In the genomic region with DNA sequence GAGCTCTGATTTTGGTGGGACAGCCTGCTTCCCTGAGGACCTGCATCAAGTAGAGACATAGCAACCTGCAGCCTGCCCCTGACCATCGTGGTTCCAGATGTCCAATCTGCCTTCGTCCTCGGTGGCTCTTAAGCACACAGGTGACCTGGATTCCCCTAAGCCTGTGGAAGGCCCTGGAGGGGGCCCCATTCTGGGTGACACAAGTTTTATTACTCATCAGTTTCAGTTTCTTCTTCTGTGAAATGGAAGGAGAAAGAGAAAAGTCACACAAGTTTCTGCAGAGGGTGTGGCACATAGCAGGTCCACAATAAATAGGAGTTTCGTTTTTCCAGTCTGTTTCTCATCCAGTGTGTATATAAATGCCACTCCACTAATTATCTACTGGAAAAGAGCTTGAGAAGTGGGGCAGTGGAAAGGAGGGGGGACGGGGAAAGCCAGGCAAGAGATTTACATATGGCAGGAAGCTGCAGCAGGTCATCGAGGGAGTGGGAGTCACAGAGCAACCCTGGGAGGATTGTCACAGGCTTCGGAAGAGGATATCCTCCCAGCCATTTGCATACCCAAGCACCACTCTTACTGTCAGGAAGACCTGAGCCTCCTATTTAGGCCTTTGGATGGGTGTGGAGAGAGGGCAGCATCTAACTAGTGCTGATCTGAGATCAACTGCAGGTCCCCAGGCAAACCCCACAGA, we compare ENCODE assay signal across 10 cellular contexts. TPM values are rescaled to one million over a fixed set of nuclear protein-coding genes. Genes with fewer than 3 reads are reported as not detected.
DNase-seq lines count a peak whose midpoint lies in the region; ATAC-seq, FAIRE-seq and TF ChIP-seq lines count a peak whose summit lies in the region.
"Had no signal": no experiment of that assay in that cellular context is flagged by ENCODE, and none has a peak within 500 bp of the region (broad histone marks: within the 10 kb centered on the region; RNA-seq: fewer than 3 reads in every experiment).

No MANE protein-coding gene starts in this region.

- peaks cover 18% of the 10 kb centered on the region for H3K36me3 Mint-ChIP-seq in activated CD4-positive, alpha-beta memory T cell treated with anti-CD3 and anti-CD28 coated beads, Interleukin-2, amount 10 ng/mL, durations not matched to agents 7 days and 5 days (ENCODE audit: low read depth)
- H3K36me3 Mint-ChIP-seq in stimulated activated naive B cell treated with anti-CD40 and anti-IgM and Interleukin-4, amounts not matched to agents 10 μg/mL and 1 μg/mL and 100 μg/mL, for 72 hours, result no peaks in the 10 kb centered on the region

- intact Hi-C loops in HepG2 (cut with micrococcal nuclease; ENCODE audit: unreplicated experiment), result no loop called here

- no peak overlapping the region for H2AFZ ChIP-seq in HepG2 (ENCODE audit: low read length)

- H3K79me2 ChIP-seq in HepG2 (ENCODE audit: insufficient read depth, low read length), result no peaks in the 10 kb centered on the region

- no peak overlapping the region for H3K27ac ChIP-seq in HepG2 (ENCODE audit: extremely low read length, insufficient read depth, low read length)
- H3K27ac ChIP-seq: foreskin keratinocyte had no signal

- H3K27ac Mint-ChIP-seq in activated CD4-positive, alpha-beta memory T cell treated with anti-CD3 and anti-CD28 coated beads, Interleukin-2, amount 10 ng/mL, durations not matched to agents 7 days and 5 days, result peak overlapping the region; percentile 98
- H3K27ac Mint-ChIP-seq in stimulated activated naive B cell treated with anti-CD40 and anti-IgM and Interleukin-4, amounts not matched to agents 10 μg/mL and 1 μg/mL and 100 μg/mL, for 72 hours, result peak overlapping the region; percentile 60

- CTCF ChIA-PET in activated CD4-positive, alpha-beta memory T cell treated with anti-CD3 and anti-CD28 coated beads, Interleukin-2, amount 10 ng/mL, durations not matched to agents 7 days and 5 days (lab: Charles Lee), result interaction anchor here (1.2 to 11.4 kb wide), 3 partner anchors 33 to 81 kb away, joined by 3 to 383 read pairs (median 184); partner anchors contain the start of gene LYRM9
- CTCF ChIA-PET in HepG2 (lab: Yijun Ruan, JAX; ENCODE audit: low intra/inter-chr PET ratio, low total read pairs), result no interaction called here

- no peak overlapping the region for H3K4me3 ChIP-seq in HepG2 (replicated peaks in 1 of 3; ENCODE audit: insufficient read depth in 1 of 3, low read depth in 2 of 3, low read length in 3 of 3)

- POLR2A ChIA-PET in activated CD4-positive, alpha-beta memory T cell treated with anti-CD3 and anti-CD28 coated beads, Interleukin-2, amount 10 ng/mL, durations not matched to agents 7 days and 5 days (lab: Charles Lee), result interaction anchor here (0.9 to 8.5 kb wide), 7 partner anchors 17 to 516 kb away, joined by 3 to 98 read pairs (median 6); partner anchors contain the start of gene LYRM9
- POLR2A ChIA-PET in HepG2 (lab: Yijun Ruan, JAX), result no interaction called here

- H3K27me3 ChIP-seq in HepG2 (ENCODE audit: control insufficient read depth in 1 of 2, insufficient read depth in 2 of 2, low read length in 2 of 2), result 0 out of 5 replicates have a peak, but pooled peaks cover 1 to 9% of the 10 kb centered on the region in 2 experiments

- H3K36me3 ChIP-seq in HepG2 (replicated peaks in 1 of 2; ENCODE audit: control insufficient read depth in 1 of 2, insufficient read depth in 2 of 2, low read length in 2 of 2), result no peaks in the 10 kb centered on the region

- ATAC-seq in HG02759 (IDR thresholded peaks at IDR 0.05; ENCODE audit: unreplicated experiment) (peak; percentile 35), GM19324 (IDR thresholded peaks at IDR 0.05; ENCODE audit: low FRiP score, unreplicated experiment) (no peak), GM19328 (IDR thresholded peaks at IDR 0.05; ENCODE audit: unreplicated experiment) (no peak), HepG2 (no peak)
- ATAC-seq in stimulated activated naive B cell treated with anti-CD40 and anti-IgM and Interleukin-4, amounts not matched to agents 10 μg/mL and 1 μg/mL and 100 μg/mL, for 72 hours (replicated peaks), result peak in 1 of 2 donors; percentile 24
- ATAC-seq: foreskin keratinocyte had no signal

- peaks cover 14% of the 10 kb centered on the region; the same call in 1 of the 2 replicates for H3K4me1 ChIP-seq in HepG2 (ENCODE audit: insufficient read depth, low read length)
- H3K4me1 ChIP-seq: foreskin keratinocyte had no signal

- peaks cover 55% of the 10 kb centered on the region for H3K4me1 Mint-ChIP-seq in activated CD4-positive, alpha-beta memory T cell treated with anti-CD3 and anti-CD28 coated beads, Interleukin-2, amount 10 ng/mL, durations not matched to agents 7 days and 5 days
- H3K4me1 Mint-ChIP-seq in stimulated activated naive B cell treated with anti-CD40 and anti-IgM and Interleukin-4, amounts not matched to agents 10 μg/mL and 1 μg/mL and 100 μg/mL, for 72 hours, result peaks cover 39 to 45% of the 10 kb centered on the region in 2 donors

- peaks cover 2% of the 10 kb centered on the region for H3K9me3 Mint-ChIP-seq in activated CD4-positive, alpha-beta memory T cell treated with anti-CD3 and anti-CD28 coated beads, Interleukin-2, amount 10 ng/mL, durations not matched to agents 7 days and 5 days
- no peaks in the 10 kb centered on the region for H3K9me3 Mint-ChIP-seq in stimulated activated naive B cell treated with anti-CD40 and anti-IgM and Interleukin-4, amounts not matched to agents 10 μg/mL and 1 μg/mL and 100 μg/mL, for 72 hours

- no peaks in the 10 kb centered on the region for H3K9me3 ChIP-seq in HepG2 (ENCODE audit: low read length)

- no peaks in the 10 kb centered on the region for H4K20me1 ChIP-seq in HepG2 (ENCODE audit: insufficient read depth, low read length)

- 42% methylated on average over 7 of the region's 7 CpGs for WGBS in HepG2 (ENCODE audit: low lambda C conversion rate)

- no peak for TF ChIP-seq RAD21 in HepG2 (CRISPR knock-in tag; IDR thresholded peaks at IDR 0.05)

- TF ChIP-seq EP300 in HepG2 (IDR thresholded peaks at IDR 0.05; ENCODE audit: low read depth in 2 of 2, low read length in 2 of 2) (no peak), HepG2 (CRISPR knock-in tag; IDR thresholded peaks at IDR 0.05; ENCODE audit: borderline replicate concordance) (no peak)

- no peaks in the 10 kb centered on the region for H3K27me3 Mint-ChIP-seq in activated CD4-positive, alpha-beta memory T cell treated with anti-CD3 and anti-CD28 coated beads, Interleukin-2, amount 10 ng/mL, durations not matched to agents 7 days and 5 days
- H3K27me3 Mint-ChIP-seq in stimulated activated naive B cell treated with anti-CD40 and anti-IgM and Interleukin-4, amounts not matched to agents 10 μg/mL and 1 μg/mL and 100 μg/mL, for 72 hours, result peaks cover 5 to 6% of the 10 kb centered on the region in 2 donors

- TF ChIP-seq POLR2A in HepG2 (IDR thresholded peaks at IDR 0.05; ENCODE audit: insufficient read depth in 1 of 2, low read depth in 2 of 2, low read length in 2 of 2), result no peak

- FAIRE-seq in HepG2 (lab: Jason Lieb, UNC), result no peak

- no peak overlapping the region for H3K4me2 ChIP-seq in HepG2 (ENCODE audit: low read depth, low read length)

- H3K4me3 Mint-ChIP-seq in activated CD4-positive, alpha-beta memory T cell treated with anti-CD3 and anti-CD28 coated beads, Interleukin-2, amount 10 ng/mL, durations not matched to agents 7 days and 5 days, result peak overlapping the region; percentile 74
- H3K4me3 Mint-ChIP-seq in stimulated activated naive B cell treated with anti-CD40 and anti-IgM and Interleukin-4, amounts not matched to agents 10 μg/mL and 1 μg/mL and 100 μg/mL, for 72 hours, result peak overlapping the region in 1 of 2 donors; percentile 44

- no peak overlapping the region for H3K9ac ChIP-seq in HepG2 (ENCODE audit: insufficient read depth, low read depth, low read length)

- TF ChIP-seq CTCF in HepG2 (CRISPR knock-in tag; IDR thresholded peaks at IDR 0.05), result no peak

- BruUV-seq in HepG2 (replicated peaks; lab: Mats Ljungman, UMichigan), result no TSS peak

- in situ Hi-C loops in HepG2 (cut with HindIII; ENCODE audit: extremely low pct_ligation_motif_present, low pct_unique_long_range_greater_than_20kb), result no loop called here

- peak; percentile 34 for DNase-seq in activated T-cell treated with anti-CD3 and anti-CD28 coated beads for 48 hours (ENCODE audit: low read depth)
- DNase-seq in activated T-cell treated with anti-CD3 and anti-CD28 coated beads for 4 hours, result no peak
- peak; percentile 71 for DNase-seq in activated CD4-positive, alpha-beta memory T cell treated with anti-CD3 and anti-CD28 coated beads, Interleukin-2, amount 10 ng/mL, durations not matched to agents 7 days and 5 days
- peak; percentile 20 for DNase-seq in stimulated activated naive B cell treated with anti-CD40 and anti-IgM and Interleukin-4, amounts not matched to agents 10 μg/mL and 1 μg/mL and 100 μg/mL, for 72 hours
- DNase-seq in HepG2 (ENCODE audit: low spot score), result no peak

TF ChIP-seq in HepG2, 621 proteins besides CTCF, POLR2A, EP300 and RAD21 (continues in another document):
- TF ChIP-seq ZNF773 (CRISPR knock-in tag; IDR thresholded peaks at IDR 0.05; ENCODE audit: borderline replicate concordance) (no peak), NONO (IDR thresholded peaks at IDR 0.05) (no peak), NONO (CRISPR knock-in tag; conservative IDR thresholded peaks at IDR 0.05) (no peak)

RNA-seq across cellular contexts. Expression of gene NOS2, which starts 10.0 kb away (rescaled TPM):
- total RNA-seq in activated CD4-positive, alpha-beta memory T cell treated with anti-CD3 and anti-CD28 coated beads, Interleukin-2, amount 10 ng/mL, durations not matched to agents 7 days and 5 days, result not detected
- total RNA-seq in HepG2 (2016; rRNA removed; fragmentation: Illumina TruSeq; extraction: Trizol), result 0.02 TPM in 1 of 2 replicates, not detected in the other
- not detected in 2 replicates for total RNA-seq in HepG2 (2016; cell fraction: cytosol; rRNA removed; fragmentation: Illumina TruSeq; extraction: Trizol; ENCODE audit: low read depth)
- not detected in 2 replicates for total RNA-seq in HepG2 (2016; cell fraction: insoluble cytoplasmic fraction; rRNA removed; fragmentation: Illumina TruSeq; extraction: Trizol)
- total RNA-seq in HepG2 (2016; cell fraction: membrane; rRNA removed; fragmentation: Illumina TruSeq; extraction: Trizol), result not detected in 2 replicates
- not detected in 2 replicates for total RNA-seq in HepG2 (2016; cell fraction: nucleus; rRNA removed; fragmentation: Illumina TruSeq; extraction: Trizol)
- 0.03 TPM in 1 of 2 replicates, not detected in the other for polyA plus RNA-seq in HepG2 (2011; rRNA removed)
- not detected in 2 replicates for polyA plus RNA-seq in HepG2 (2011; cell fraction: cytosol; rRNA removed)
- not detected in 2 replicates for polyA plus RNA-seq in HepG2 (2011; cell fraction: nucleus; rRNA removed)
- polyA plus RNA-seq in HepG2 (2012), result not detected in 2 replicates
- polyA plus RNA-seq in HepG2 (2016; cell fraction: cytosol; fragmentation: Illumina TruSeq; extraction: Trizol; ENCODE audit: low read depth), result not detected in 2 replicates
- polyA plus RNA-seq in HepG2 (2016; cell fraction: insoluble cytoplasmic fraction; fragmentation: Illumina TruSeq; extraction: Trizol; ENCODE audit: low read depth), result not detected in 2 replicates
- polyA plus RNA-seq in HepG2 (2016; cell fraction: membrane; fragmentation: Illumina TruSeq; extraction: Trizol; ENCODE audit: low read depth), result not detected in 2 replicates
- polyA plus RNA-seq in HepG2 (2016; cell fraction: nucleus; fragmentation: Illumina TruSeq; extraction: Trizol; ENCODE audit: insufficient read depth, low read depth), result not detected in 2 replicates
- not detected in 2 replicates for polyA minus RNA-seq in HepG2 (2011; rRNA and poly(A)+ RNA removed; ENCODE audit: low replicate concordance)
- polyA minus RNA-seq in HepG2 (2011; cell fraction: cytosol; rRNA and poly(A)+ RNA removed), result not detected in 2 replicates
- polyA minus RNA-seq in HepG2 (2011; cell fraction: nucleus; rRNA and poly(A)+ RNA removed), result not detected in 2 replicates
- total RNA-seq: foreskin keratinocyte, LHCN-M2 had no signal
- polyA plus RNA-seq: foreskin keratinocyte had no signal

Comparison
In these comparisons a context has a peak if more than half of its experiments do, and no peak if none do; other contexts are left out.
1. DNase-seq: peak in activated T-cell treated with anti-CD3 and anti-CD28 coated beads for 48 hours (single experiment), activated CD4-positive, alpha-beta memory T cell treated with anti-CD3 and anti-CD28 coated beads, Interleukin-2, amount 10 ng/mL, durations not matched to agents 7 days and 5 days (single experiment) and stimulated activated naive B cell treated with anti-CD40 and anti-IgM and Interleukin-4, amounts not matched to agents 10 μg/mL and 1 μg/mL and 100 μg/mL, for 72 hours (single experiment); none in activated T-cell treated with anti-CD3 and anti-CD28 coated beads for 4 hours (single experiment) and HepG2 (single experiment).